Comparison of ENCODE assay signal across 10 cellular contexts in genomic region chr17:4854181-4854681, GRCh38. TPM values are rescaled to one million over a fixed set of nuclear protein-coding genes. Genes with fewer than 3 reads are reported as not detected.
DNase-seq lines count a peak whose midpoint lies in the region; ATAC-seq and TF ChIP-seq lines count a peak whose summit lies in the region.
"Had no signal": no experiment of that assay in that cellular context is flagged by ENCODE, and none has a peak within 500 bp of the region (broad histone marks: within the 10 kb centered on the region; RNA-seq: fewer than 3 reads in every experiment).

No MANE protein-coding gene starts in this region.

- H4K12ac ChIP-seq in trophoblast cell (ENCODE audit: low read depth, low read length): no peak overlapping the region

- H2BK120ac ChIP-seq in trophoblast cell (ENCODE audit: insufficient read depth, low read length, poor library complexity): peak overlapping the region; percentile 96

- peaks cover 52 to 76% of the 10 kb centered on the region in 2 experiments for H3K4me1 ChIP-seq in trophoblast cell (ENCODE audit: control insufficient read depth in 1 of 2, insufficient read depth in 2 of 2, low read length in 2 of 2)

- no peak overlapping the region for H2AK5ac ChIP-seq in trophoblast cell (ENCODE audit: low read length)

- TF ChIP-seq CTCF in omental fat pad (IDR thresholded peaks at IDR 0.05): no peak

- peak overlapping the region; percentile 94 for H3K14ac ChIP-seq in trophoblast cell (ENCODE audit: low read length)

- peak overlapping the region; percentile 95 for H4K91ac ChIP-seq in trophoblast cell (ENCODE audit: low read depth, low read length)

- peak overlapping the region; percentile 97 for H2BK5ac ChIP-seq in trophoblast cell (ENCODE audit: low read depth, low read length, poor library complexity)

- WGBS in trophoblast cell (ENCODE audit: extremely low coverage, insufficient coverage, insufficient read length): no CpG with 5 or more reads among the region's 3 CpGs

- peaks cover 20% of the 10 kb centered on the region for H3K79me2 ChIP-seq in trophoblast cell (ENCODE audit: control insufficient read depth, insufficient read depth, low read length, poor library complexity)

- peak overlapping the region; percentile 37 for H3K18ac ChIP-seq in trophoblast cell (ENCODE audit: low read length)

- no peaks in the 10 kb centered on the region for H3K9me3 ChIP-seq in trophoblast cell (ENCODE audit: insufficient read depth, low read depth, low read length)
- H3K9me3 ChIP-seq: A549 had no signal

- H3K23ac ChIP-seq in trophoblast cell (ENCODE audit: low read length): no peak overlapping the region

- H3K79me1 ChIP-seq in trophoblast cell (ENCODE audit: low read length): peaks cover 67% of the 10 kb centered on the region

- H4K8ac ChIP-seq in trophoblast cell (ENCODE audit: low read depth, low read length): peak overlapping the region; percentile 3

- no peak overlapping the region for H3K4me3 ChIP-seq in trophoblast cell (ENCODE audit: low read depth, low read length)
- H3K4me3 ChIP-seq: A549 had no signal

- H3K4ac ChIP-seq in trophoblast cell (ENCODE audit: low read depth, low read length): peak overlapping the region; percentile 78

- H2BK12ac ChIP-seq in trophoblast cell (ENCODE audit: low read length): peak overlapping the region; percentile 98

- H3K9ac ChIP-seq in trophoblast cell (ENCODE audit: low read length): no peak overlapping the region

- H2AFZ ChIP-seq in trophoblast cell (ENCODE audit: insufficient read depth, low read length, poor library complexity): no peak overlapping the region

- H3K36me3 ChIP-seq in trophoblast cell (ENCODE audit: control insufficient read depth in 1 of 2, insufficient read depth in 2 of 2, low read length in 2 of 2): peaks cover 0 to 2% of the 10 kb centered on the region in 2 experiments

- DNase-seq in NCI-H1417 (lab: John Stamatoyannopoulos, UW) (peak; percentile 32 to 64 (median 32)), NCI-H1417 treated with DMSO at 0.1 percent for 48 hours (lab: John Stamatoyannopoulos, UW) (no peak), NCI-H510A (lab: John Stamatoyannopoulos, UW) (peak; percentile 84), epithelial cell of prostate (ENCODE audit: low read depth, low spot score) (peak; percentile 99), trophoblast cell (peak; percentile 51 to 53), omental fat pad (ENCODE audit: low spot score) (no peak)
- DNase-seq in activated CD4-positive, alpha-beta T cell treated with anti-CD3 and anti-CD28 coated beads for 48 hours: no peak

- H3K27ac ChIP-seq in epithelial cell of prostate (peak overlapping the region; percentile 100), trophoblast cell (ENCODE audit: low read depth, low read length) (peak overlapping the region; percentile 95)
- H3K27ac ChIP-seq: VCaP had no signal

- no peaks in the 10 kb centered on the region for H3K27me3 ChIP-seq in trophoblast cell (ENCODE audit: insufficient read depth, low read length)

- ATAC-seq in omental fat pad (ENCODE audit: low FRiP score) (no peak), GM21723 (IDR thresholded peaks at IDR 0.05; ENCODE audit: unreplicated experiment) (no peak)
- ATAC-seq: A549 had no signal

- peak overlapping the region; percentile 2 for H3K4me2 ChIP-seq in trophoblast cell (ENCODE audit: low read length)
- H3K4me2 ChIP-seq: A549 had no signal

RNA-seq across cellular contexts. Expression of gene MINK1, which starts 21.1 kb away (rescaled TPM):
- polyA plus RNA-seq in trophoblast cell (2013): 54.5 and 55.2 TPM in 2 replicates
- 10 to 100 TPM; 24.4 to 57.8 (median 31.9) TPM for total RNA-seq in omental fat pad

RNA-seq across cellular contexts. Expression of gene C17orf107, which starts 45.1 kb away (rescaled TPM):
- 0.47 and 0.49 TPM in 2 replicates for polyA plus RNA-seq in trophoblast cell (2013)
- total RNA-seq in omental fat pad: 1 to 10 TPM in 3 of 4 donors, under 1 TPM in 1; 0.63 to 8.4 (median 3.3) TPM

RNA-seq across cellular contexts. Expression of gene PLD2, which starts 47.3 kb away (rescaled TPM):
- 40.7 and 43.6 TPM in 2 replicates for polyA plus RNA-seq in trophoblast cell (2013)
- total RNA-seq in omental fat pad: 10 to 100 TPM; 20.8 to 29.2 (median 24.3) TPM

RNA-seq across cellular contexts. Expression of gene CHRNE, which starts 48.7 kb away (rescaled TPM):
- 0.22 and 0.34 TPM in 2 replicates for polyA plus RNA-seq in trophoblast cell (2013)
- 1 to 10 TPM in 3 of 4 donors, under 1 TPM in 1; 0.50 to 3.6 (median 1.5) TPM for total RNA-seq in omental fat pad

Comparison
In these comparisons a context has a peak if more than half of its experiments do, and no peak if none do; other contexts are left out.
1. DNase-seq: peak in NCI-H1417 (3 of 3), NCI-H510A (single experiment), epithelial cell of prostate (single experiment) and trophoblast cell (2 of 2); none in NCI-H1417 treated with DMSO at 0.1 percent for 48 hours (single experiment), omental fat pad (single experiment) and activated CD4-positive, alpha-beta T cell treated with anti-CD3 and anti-CD28 coated beads for 48 hours (single experiment).